14 cellular contexts compared by ENCODE assay signal in the genomic region with DNA sequence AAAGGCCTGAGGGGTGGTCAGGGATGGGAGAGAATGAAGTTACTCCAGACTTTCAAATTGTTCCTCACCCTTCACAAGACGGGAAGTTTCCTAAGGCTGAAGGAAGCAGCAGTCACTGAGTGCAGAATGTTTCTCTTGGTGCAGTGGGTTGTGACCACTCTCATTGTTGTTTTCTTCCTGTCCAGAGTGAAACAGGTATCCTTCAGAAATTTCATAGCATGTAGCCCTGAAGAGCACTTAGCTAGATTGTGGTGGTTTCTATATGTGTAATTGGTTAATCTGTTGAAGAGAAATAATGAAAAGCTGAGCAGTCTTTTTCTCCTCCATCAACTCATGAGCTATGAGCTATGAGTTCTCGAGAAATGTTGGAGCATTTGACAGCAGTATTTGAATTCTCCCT.
DNase-seq lines count a peak whose midpoint lies in the region; ATAC-seq and TF ChIP-seq lines count a peak whose summit lies in the region.
"Had no signal": no experiment of that assay in that cellular context is flagged by ENCODE, and none has a peak within 500 bp of the region (broad histone marks: within the 10 kb centered on the region; RNA-seq: fewer than 3 reads in every experiment).

No MANE protein-coding gene starts in this region.

- peak overlapping the region in 2 of 3 donors; percentile 5 to 31 for H3K27ac ChIP-seq in thyroid gland
- H3K27ac ChIP-seq: epithelial cell of prostate, ovary had no signal

- ATAC-seq in GM18909 (IDR thresholded peaks at IDR 0.05; ENCODE audit: poor library complexity, unreplicated experiment) (peak; percentile 70), GM21737 (IDR thresholded peaks at IDR 0.05; ENCODE audit: unreplicated experiment) (peak; percentile 70), HG03135 (IDR thresholded peaks at IDR 0.05; ENCODE audit: unreplicated experiment) (peak; percentile 56)

- H3K9me3 ChIP-seq in thyroid gland: no peaks in the 10 kb centered on the region
- H3K9me3 ChIP-seq: ovary had no signal

- no peaks in the 10 kb centered on the region for H3K36me3 ChIP-seq in thyroid gland
- H3K36me3 ChIP-seq: ovary had no signal

- DNase-seq in thyroid gland (peak in 1 of 2 donors; percentile 19), SIG-M5 (lab: John Stamatoyannopoulos, UW) (no peak), NCI-H774 (lab: John Stamatoyannopoulos, UW) (no peak), NCI-H2107 (lab: John Stamatoyannopoulos, UW) (no peak)
- DNase-seq: glutamatergic neuron, kidney glomerular epithelial cell, NCI-H226, ovary, small intestine, substantia nigra had no signal

- 43 to 48% methylated on average over 2 of the region's 2 CpGs for WGBS in thyroid gland, 2 donors

- intact Hi-C loops in thyroid gland (cut with DNase I): no loop called here

- H3K4me1 ChIP-seq in thyroid gland: peaks cover 10 to 13% of the 10 kb centered on the region in 2 donors

- H3K4me3 ChIP-seq in thyroid gland (replicated peaks in 1 of 3): no peak overlapping the region
- H3K4me3 ChIP-seq: ovary had no signal

- no peak for TF ChIP-seq CTCF in thyroid gland (IDR thresholded peaks at IDR 0.05)

- no peaks in the 10 kb centered on the region for H3K27me3 ChIP-seq in thyroid gland
- H3K27me3 ChIP-seq: ovary had no signal

- TF ChIP-seq POLR2A in thyroid gland (IDR thresholded peaks at IDR 0.05): no peak
